Comparison of ENCODE assay signal across 17 cellular contexts in the genomic region with DNA sequence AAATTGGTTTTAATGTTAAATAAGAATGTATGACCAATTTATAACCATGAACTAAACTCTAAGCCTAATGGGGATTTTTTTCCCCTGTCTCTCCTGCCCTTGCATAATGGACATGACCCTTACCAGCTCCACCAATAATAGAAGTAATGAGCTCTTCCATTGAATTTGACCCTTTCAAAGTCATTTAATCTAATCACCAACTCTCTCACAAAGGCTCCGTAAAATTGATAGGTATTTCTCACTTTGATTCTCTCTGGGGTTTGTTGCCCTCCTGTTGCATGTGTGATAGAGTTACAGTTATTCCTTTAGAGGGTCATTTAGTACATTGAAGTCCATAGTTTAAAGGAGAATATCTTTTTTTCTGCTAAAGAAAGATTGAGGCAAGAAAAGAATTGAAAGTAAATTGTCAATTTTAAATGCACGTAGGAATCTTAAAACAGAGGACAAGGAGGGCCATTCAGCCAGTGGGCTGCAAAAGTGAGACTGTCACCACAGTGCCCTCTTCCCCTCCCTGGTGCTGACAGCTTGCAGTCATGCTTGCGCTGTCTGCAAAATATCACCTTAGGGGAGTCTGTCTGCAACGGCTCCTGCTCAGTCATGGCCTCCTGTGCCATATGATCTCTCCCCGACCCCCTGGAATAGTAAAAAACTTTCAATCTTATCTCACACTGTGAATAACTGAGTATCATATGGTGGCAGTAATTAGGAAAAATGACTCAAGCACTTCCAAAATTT.
"Had no signal": no experiment of that assay in that cellular context is flagged by ENCODE, and none has a peak within 500 bp of the region (broad histone marks: within the 10 kb centered on the region; RNA-seq: fewer than 3 reads in every experiment).

No MANE protein-coding gene starts in this region.

- H3K4me3 Mint-ChIP-seq: activated B cell treated with CpG ODN at 0.5 μM for 24 hours; activated CD8-positive, alpha-beta T cell treated with anti-CD3 and anti-CD28 coated beads for 36 hours; activated naive CD4-positive, alpha-beta T cell treated with anti-CD3 and anti-CD28 coated beads, Interleukin-2, amount 50 U/mL, for 24 hours; activated T-cell treated with anti-CD3 and anti-CD28 coated beads, Interleukin-2, amount 50 U/mL, for 4 hours; naive thymus-derived CD4-positive, alpha-beta T cell; stimulated activated naive B cell treated with anti-CD40 and anti-IgM and Interleukin-4, amounts not matched to agents 10 μg/mL and 1 μg/mL and 100 μg/mL, for 72 hours; T-helper 2 cell treated with Interferon-gamma antibody and Interleukin-4, amounts not matched to agents 5 μg/mL and 100 μg/mL, for 36 hours had no signal

- H2AFZ ChIP-seq: hepatocyte had no signal

- H3K36me3 Mint-ChIP-seq: activated naive CD4-positive, alpha-beta T cell treated with anti-CD3 and anti-CD28 coated beads, Interleukin-2, amount 50 U/mL, for 24 hours; stimulated activated naive B cell treated with anti-CD40 and anti-IgM and Interleukin-4, amounts not matched to agents 10 μg/mL and 1 μg/mL and 100 μg/mL, for 72 hours had no signal

- H3K4me3 ChIP-seq: adrenal gland, hepatocyte, lower lobe of right lung, thyroid gland had no signal

- H3K79me2 ChIP-seq: hepatocyte had no signal

- H3K4me2 ChIP-seq: hepatocyte had no signal

- H3K9me3 ChIP-seq: adrenal gland, lower lobe of right lung, thyroid gland had no signal

- H3K4me1 ChIP-seq: adrenal gland, lower lobe of right lung, thyroid gland had no signal

- H3K27me3 ChIP-seq: adrenal gland, hepatocyte, thyroid gland had no signal

- H3K36me3 ChIP-seq: adrenal gland, lower lobe of right lung, thyroid gland had no signal

- H3K27ac Mint-ChIP-seq: activated B cell treated with CpG ODN at 0.5 μM for 24 hours; activated CD8-positive, alpha-beta T cell treated with anti-CD3 and anti-CD28 coated beads for 36 hours; activated naive CD4-positive, alpha-beta T cell treated with anti-CD3 and anti-CD28 coated beads, Interleukin-2, amount 50 U/mL, for 24 hours; naive thymus-derived CD4-positive, alpha-beta T cell; stimulated activated naive B cell treated with anti-CD40 and anti-IgM and Interleukin-4, amounts not matched to agents 10 μg/mL and 1 μg/mL and 100 μg/mL, for 72 hours; T-helper 2 cell treated with Interferon-gamma antibody and Interleukin-4, amounts not matched to agents 5 μg/mL and 100 μg/mL, for 36 hours had no signal

- H3K4me1 Mint-ChIP-seq: activated B cell treated with CpG ODN at 0.5 μM for 24 hours; activated naive CD4-positive, alpha-beta T cell treated with anti-CD3 and anti-CD28 coated beads, Interleukin-2, amount 50 U/mL, for 24 hours; naive thymus-derived CD4-positive, alpha-beta T cell; stimulated activated naive B cell treated with anti-CD40 and anti-IgM and Interleukin-4, amounts not matched to agents 10 μg/mL and 1 μg/mL and 100 μg/mL, for 72 hours had no signal

- H3K27me3 Mint-ChIP-seq: activated B cell treated with CpG ODN at 0.5 μM for 24 hours; activated CD8-positive, alpha-beta T cell treated with anti-CD3 and anti-CD28 coated beads for 36 hours; activated naive CD4-positive, alpha-beta T cell treated with anti-CD3 and anti-CD28 coated beads, Interleukin-2, amount 50 U/mL, for 24 hours; naive thymus-derived CD4-positive, alpha-beta T cell; stimulated activated naive B cell treated with anti-CD40 and anti-IgM and Interleukin-4, amounts not matched to agents 10 μg/mL and 1 μg/mL and 100 μg/mL, for 72 hours had no signal

- DNase-seq: activated B cell treated with CpG ODN at 0.5 μM for 24 hours; activated CD4-positive, alpha-beta T cell treated with anti-CD3 and anti-CD28 coated beads for 48 hours; activated CD8-positive, alpha-beta T cell treated with anti-CD3 and anti-CD28 coated beads for 36 hours; activated effector memory CD4-positive, alpha-beta T cell treated with Interleukin-2 at 50 U/mL for 16 hours; activated T-cell treated with anti-CD3 and anti-CD28 coated beads, Interleukin-2, amount 50 U/mL, for 4 hours; adrenal gland; caudate nucleus; lower lobe of right lung; naive thymus-derived CD4-positive, alpha-beta T cell; stimulated activated CD4-positive, alpha-beta T cell treated with anti-CD3 and anti-CD28 coated beads, Interleukin-15, amount 100 ng/mL, for 24 hours; stimulated activated CD4-positive, alpha-beta T cell treated with anti-CD3 and anti-CD28 coated beads, Interleukin-4, amount 100 ng/mL, for 1 hour; stimulated activated naive B cell treated with anti-CD40 and anti-IgM and Interleukin-4, amounts not matched to agents 10 μg/mL and 1 μg/mL and 100 μg/mL, for 72 hours; thyroid gland had no signal

- ATAC-seq: activated CD8-positive, alpha-beta T cell treated with anti-CD3 and anti-CD28 coated beads for 36 hours; activated T-cell treated with anti-CD3 and anti-CD28 coated beads, Interleukin-2, amount 50 U/mL, for 4 hours; esophagus mucosa; lower lobe of right lung; naive thymus-derived CD4-positive, alpha-beta T cell; stimulated activated naive B cell treated with anti-CD40 and anti-IgM and Interleukin-4, amounts not matched to agents 10 μg/mL and 1 μg/mL and 100 μg/mL, for 72 hours had no signal

- H3K27ac ChIP-seq: adrenal gland, hepatocyte, lower lobe of right lung, thyroid gland had no signal
